In genomic region chr7:92880212-92881090, GRCh38 we compare ENCODE assay signal across 9 cellular contexts. TPM values are rescaled to one million over a fixed set of nuclear protein-coding genes. Genes with fewer than 3 reads are reported as not detected.
A peak's percentile ranks its signal among the peaks of the same experiment; 100 is the strongest.
DNase-seq lines count a peak whose midpoint lies in the region; ATAC-seq, FAIRE-seq and TF ChIP-seq lines count a peak whose summit lies in the region.
"Had no signal": no experiment of that assay in that cellular context is flagged by ENCODE, and none has a peak within 500 bp of the region (broad histone marks: within the 10 kb centered on the region; RNA-seq: fewer than 3 reads in every experiment).

No MANE protein-coding gene starts in this region.

- no peak overlapping the region for H3K4me3 ChIP-seq in fibroblast of the aortic adventitia (ENCODE audit: low read depth, low read length)

- H3K4me3 Mint-ChIP-seq in stimulated activated effector memory CD8-positive, alpha-beta T cell treated with anti-CD3 and anti-CD28 coated beads, Interleukin-12 subunit alpha, Interleukin-12 subunit beta, amount 100 ng/mL, for 72 hours = no peak overlapping the region

- peak; percentile 59 for ATAC-seq in stimulated activated effector memory CD8-positive, alpha-beta T cell treated with anti-CD3 and anti-CD28 coated beads, Interleukin-12 subunit alpha, Interleukin-12 subunit beta, amount 100 ng/mL, for 72 hours
- ATAC-seq in HG03108 (IDR thresholded peaks at IDR 0.05; ENCODE audit: unreplicated experiment) (no peak), omental fat pad (ENCODE audit: low FRiP score) (no peak), GM21390 (IDR thresholded peaks at IDR 0.05; ENCODE audit: unreplicated experiment) (no peak)

- peak overlapping the region; percentile 11 for H3K27ac Mint-ChIP-seq in stimulated activated effector memory CD8-positive, alpha-beta T cell treated with anti-CD3 and anti-CD28 coated beads, Interleukin-12 subunit alpha, Interleukin-12 subunit beta, amount 100 ng/mL, for 72 hours

- peaks cover 17% of the 10 kb centered on the region for H3K9me3 Mint-ChIP-seq in stimulated activated effector memory CD8-positive, alpha-beta T cell treated with anti-CD3 and anti-CD28 coated beads, Interleukin-12 subunit alpha, Interleukin-12 subunit beta, amount 100 ng/mL, for 72 hours

- TF ChIP-seq CTCF in fibroblast of the aortic adventitia (IDR thresholded peaks at IDR 0.05; ENCODE audit: insufficient read depth, low read length) (peak; percentile 14), omental fat pad (IDR thresholded peaks at IDR 0.05) (no peak)

- H3K36me3 Mint-ChIP-seq in stimulated activated effector memory CD8-positive, alpha-beta T cell treated with anti-CD3 and anti-CD28 coated beads, Interleukin-12 subunit alpha, Interleukin-12 subunit beta, amount 100 ng/mL, for 72 hours = no peaks in the 10 kb centered on the region

- H3K4me1 Mint-ChIP-seq in stimulated activated effector memory CD8-positive, alpha-beta T cell treated with anti-CD3 and anti-CD28 coated beads, Interleukin-12 subunit alpha, Interleukin-12 subunit beta, amount 100 ng/mL, for 72 hours = peaks cover 50% of the 10 kb centered on the region

- FAIRE-seq in GM18507 (lab: Jason Lieb, UNC) = peak; percentile 21

- DNase-seq in 8988T = peak; percentile 11
- DNase-seq in GM18507 (ENCODE audit: extremely low spot score, insufficient read length, low read depth) = no peak
- DNase-seq in OCI-M1 (lab: John Stamatoyannopoulos, UW) = peak; percentile 99
- DNase-seq in fibroblast of the aortic adventitia (ENCODE audit: low read depth) = peak; percentile 36
- DNase-seq in stimulated activated effector memory CD8-positive, alpha-beta T cell treated with anti-CD3 and anti-CD28 coated beads, Interleukin-12 subunit alpha, Interleukin-12 subunit beta, amount 100 ng/mL, for 72 hours (ENCODE audit: low spot score in 2 of 2) = peak in 1 of 2 donors; percentile 55
- no peak for DNase-seq in omental fat pad (ENCODE audit: low spot score)
- DNase-seq: naive thymus-derived CD8-positive, alpha-beta T cell had no signal

RNA-seq across cellular contexts. Expression of gene CDK6, which starts 44.1 kb away (rescaled TPM):
- total RNA-seq in fibroblast of the aortic adventitia (ENCODE audit: low replicate concordance) (11.6 and 36.0 TPM in 2 replicates), omental fat pad (10 to 100 TPM; 18.9 to 30.3 (median 24.2) TPM)

Comparison
In these comparisons a context has a peak if more than half of its experiments do, and no peak if none do; other contexts are left out.
1. DNase-seq: peak in 8988T (single experiment), OCI-M1 (single experiment) and fibroblast of the aortic adventitia (single experiment); none in GM18507 (single experiment) and omental fat pad (single experiment).